In genomic region chr1:22812993-22813790, GRCh38 we compare ENCODE assay signal across 34 cellular contexts.
"Had no signal": no experiment of that assay in that cellular context is flagged by ENCODE, and none has a peak within 500 bp of the region (broad histone marks: within the 10 kb centered on the region; RNA-seq: fewer than 3 reads in every experiment).

No MANE protein-coding gene starts in this region.

- H3K4me2 ChIP-seq: KMS-11, SK-N-SH had no signal

- H3K36me3 Mint-ChIP-seq: activated naive CD4-positive, alpha-beta T cell treated with anti-CD3 and anti-CD28 coated beads, Interleukin-2, amount 50 U/mL, for 24 hours; activated naive CD8-positive, alpha-beta T cell treated with anti-CD3 and anti-CD28 coated beads, Interleukin-2, amount 10 ng/mL, durations not matched to agents 7 days and 5 days; T-cell had no signal

- H3K4me3 Mint-ChIP-seq: activated CD8-positive, alpha-beta T cell treated with anti-CD3 and anti-CD28 coated beads for 36 hours; activated naive CD4-positive, alpha-beta T cell treated with anti-CD3 and anti-CD28 coated beads, Interleukin-2, amount 50 U/mL, for 24 hours; activated naive CD8-positive, alpha-beta T cell treated with anti-CD3 and anti-CD28 coated beads, Interleukin-2, amount 10 ng/mL, durations not matched to agents 7 days and 5 days; activated T-cell treated with anti-CD3 and anti-CD28 coated beads, Interleukin-2, amount 50 U/mL, for 72 hours; activated T-helper 17 cell treated with anti-CD3 and anti-CD28 coated beads, Interleukin-2, amount 50 U/mL, for 72 hours; T-cell; T-helper 17 cell had no signal

- DNase-seq: activated CD4-positive, alpha-beta T cell treated with anti-CD3 and anti-CD28 coated beads for 1 hour; activated CD4-positive, alpha-beta T cell treated with anti-CD3 and anti-CD28 coated beads for 48 hours; activated CD4-positive, CD25-positive, alpha-beta regulatory T cell; activated CD8-positive, alpha-beta T cell treated with anti-CD3 and anti-CD28 coated beads for 36 hours; activated effector memory CD4-positive, alpha-beta T cell treated with anti-CD3 and anti-CD28 coated beads, Interleukin-2, amount 50 U/mL, for 16 hours; activated naive CD4-positive, alpha-beta T cell treated with Interleukin-2 at 50 U/mL for 16 hours; activated naive CD8-positive, alpha-beta T cell treated with anti-CD3 and anti-CD28 coated beads, Interleukin-2, amount 10 ng/mL, durations not matched to agents 7 days and 5 days; activated T-cell treated with anti-CD3 and anti-CD28 coated beads, Interleukin-2, amount 50 U/mL, for 1 hour; activated T-cell treated with anti-CD3 and anti-CD28 coated beads, Interleukin-2, amount 50 U/mL, for 72 hours; amygdala; body of pancreas; MM.1S; MV-4-11; NCI-H1092; NCI-H1436 treated with DMSO at 0.1 percent for 48 hours; NCI-H1694 treated with DMSO at 0.1 percent for 48 hours; NCI-H2029; NCI-H345; NCI-H524 treated with DMSO at 0.1 percent for 48 hours; NK-92 treated with Interleukin-12 subunit alpha and Interleukin-12 subunit beta, amount 100 ng/mL, for 24 hours; PC-3; Peyer's patch; RPMI8226; SHP77 treated with DMSO at 0.1 percent for 48 hours; SK-N-SH; T-cell; T-helper 17 cell had no signal

- H3K27ac ChIP-seq: body of pancreas, breast epithelium, KMS-11, Peyer's patch, SJSA1, VCaP had no signal

- H3K9me3 Mint-ChIP-seq: activated CD8-positive, alpha-beta T cell treated with anti-CD3 and anti-CD28 coated beads for 36 hours; activated naive CD4-positive, alpha-beta T cell treated with anti-CD3 and anti-CD28 coated beads, Interleukin-2, amount 50 U/mL, for 24 hours; activated naive CD8-positive, alpha-beta T cell treated with anti-CD3 and anti-CD28 coated beads, Interleukin-2, amount 10 ng/mL, durations not matched to agents 7 days and 5 days; activated T-cell treated with anti-CD3 and anti-CD28 coated beads, Interleukin-2, amount 50 U/mL, for 72 hours; activated T-helper 17 cell treated with anti-CD3 and anti-CD28 coated beads, Interleukin-2, amount 50 U/mL, for 72 hours; T-cell had no signal

- H3K36me3 ChIP-seq: breast epithelium, Peyer's patch, SJSA1 had no signal

- FAIRE-seq: astrocyte had no signal

- H3K9me3 ChIP-seq: body of pancreas, breast epithelium, Peyer's patch, SJSA1, SK-N-SH had no signal

- H3K27me3 Mint-ChIP-seq: activated CD8-positive, alpha-beta T cell treated with anti-CD3 and anti-CD28 coated beads for 36 hours; activated naive CD4-positive, alpha-beta T cell treated with anti-CD3 and anti-CD28 coated beads, Interleukin-2, amount 50 U/mL, for 24 hours had no signal

- H3K9me2 ChIP-seq: SK-N-SH had no signal

- H3K4me3 ChIP-seq: body of pancreas, breast epithelium, Peyer's patch, SJSA1 had no signal

- ATAC-seq: activated CD8-positive, alpha-beta T cell treated with anti-CD3 and anti-CD28 coated beads for 36 hours; activated T-cell treated with anti-CD3 and anti-CD28 coated beads, Interleukin-2, amount 50 U/mL, for 72 hours; activated T-helper 17 cell treated with anti-CD3 and anti-CD28 coated beads, Interleukin-2, amount 50 U/mL, for 72 hours; body of pancreas; PC-3; T-cell; T-helper 17 cell had no signal

- H3K4me1 ChIP-seq: SJSA1 had no signal

- H3K9ac ChIP-seq: KMS-11, SK-N-SH had no signal

- H3K27ac Mint-ChIP-seq: activated CD8-positive, alpha-beta T cell treated with anti-CD3 and anti-CD28 coated beads for 36 hours; activated naive CD4-positive, alpha-beta T cell treated with anti-CD3 and anti-CD28 coated beads, Interleukin-2, amount 50 U/mL, for 24 hours; activated naive CD8-positive, alpha-beta T cell treated with anti-CD3 and anti-CD28 coated beads, Interleukin-2, amount 10 ng/mL, durations not matched to agents 7 days and 5 days; activated T-cell treated with anti-CD3 and anti-CD28 coated beads, Interleukin-2, amount 50 U/mL, for 72 hours; activated T-helper 17 cell treated with anti-CD3 and anti-CD28 coated beads, Interleukin-2, amount 50 U/mL, for 72 hours; T-cell; T-helper 17 cell had no signal

- H3K27me3 ChIP-seq: body of pancreas, breast epithelium, Peyer's patch, SJSA1 had no signal

- H3K4me1 Mint-ChIP-seq: activated naive CD4-positive, alpha-beta T cell treated with anti-CD3 and anti-CD28 coated beads, Interleukin-2, amount 50 U/mL, for 24 hours; activated naive CD8-positive, alpha-beta T cell treated with anti-CD3 and anti-CD28 coated beads, Interleukin-2, amount 10 ng/mL, durations not matched to agents 7 days and 5 days; activated T-helper 17 cell treated with anti-CD3 and anti-CD28 coated beads, Interleukin-2, amount 50 U/mL, for 72 hours; T-cell; T-helper 17 cell had no signal
